In the genomic region with DNA sequence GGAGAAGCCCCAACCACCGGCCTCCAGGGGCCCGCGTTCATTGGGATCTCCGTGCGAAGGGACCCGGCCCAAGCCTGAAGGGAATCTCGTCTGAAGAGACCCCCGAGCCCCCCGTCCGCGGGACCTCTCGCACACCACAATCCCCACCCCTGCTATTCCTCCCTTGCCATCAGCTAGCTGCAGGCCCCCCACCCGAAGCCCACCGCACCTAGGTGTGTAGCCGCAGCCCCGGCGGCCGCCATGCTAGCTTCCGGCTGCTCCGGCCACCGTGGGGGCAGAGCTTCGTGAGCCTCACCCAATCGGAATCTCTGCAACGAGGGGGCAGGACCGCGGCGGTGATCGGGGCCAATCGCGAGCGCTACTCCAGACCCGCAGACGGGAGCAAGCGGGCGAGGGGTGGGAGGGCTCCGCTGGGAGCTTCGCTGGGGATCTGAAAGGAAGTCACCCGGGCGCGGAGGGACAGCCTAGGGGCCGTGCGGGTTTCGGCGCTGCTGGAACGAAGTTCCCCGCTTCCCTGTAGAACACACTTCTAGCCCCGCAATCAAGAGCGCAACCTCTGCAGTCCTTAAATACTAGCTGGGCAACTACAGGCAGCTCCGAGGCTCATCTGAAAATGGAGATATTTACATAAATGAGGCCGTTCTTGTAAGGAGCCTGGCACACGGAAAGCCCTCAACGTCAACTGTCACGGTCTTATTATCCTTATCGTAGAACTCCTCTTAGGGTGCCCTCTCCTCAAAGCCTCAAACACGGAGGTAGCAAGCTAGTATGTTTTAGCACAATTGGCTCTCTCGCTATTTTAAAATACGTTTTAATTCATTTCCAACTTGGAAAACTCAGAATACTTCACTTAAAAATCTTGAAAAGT, we compare ENCODE assay signal across 8 cellular contexts. TPM values are rescaled to one million over a fixed set of nuclear protein-coding genes. Genes with fewer than 3 reads are reported as not detected.
A peak's percentile ranks its signal among the peaks of the same experiment; 100 is the strongest.
DNase-seq lines count a peak whose midpoint lies in the region; ATAC-seq and TF ChIP-seq lines count a peak whose summit lies in the region.

A gene (minus strand): TSS at position 270 of the 868 bp plus-strand sequence. CDS start 28 bp downstream, at position 242.

- no peaks in the 10 kb centered on the region for H3K9me3 Mint-ChIP-seq in activated B cell treated with CpG ODN at 0.5 μM for 24 hours

- no peaks in the 10 kb centered on the region for H3K27me3 Mint-ChIP-seq in activated B cell treated with CpG ODN at 0.5 μM for 24 hours

- peaks cover 29% of the 10 kb centered on the region for H3K36me3 Mint-ChIP-seq in activated B cell treated with CpG ODN at 0.5 μM for 24 hours (ENCODE audit: low read depth)

- no peaks in the 10 kb centered on the region for H3K36me3 ChIP-seq in smooth muscle cell (ENCODE audit: low read depth)

- H3K9me3 ChIP-seq in smooth muscle cell (replicated peaks; ENCODE audit: low read depth) = no peaks in the 10 kb centered on the region

- peaks cover 30% of the 10 kb centered on the region for H3K79me2 ChIP-seq in smooth muscle cell (ENCODE audit: low read depth)

- POLR2A ChIA-PET in AG04449 (lab: Yijun Ruan, JAX) (interaction anchor here (0.8 to 1.3 kb wide), 5 partner anchors 19 to 39 kb away, joined by 3 to 6 read pairs (median 4); a partner anchor contains a TSS), activated B cell treated with CpG ODN at 0.5 μM for 24 hours (lab: Charles Lee) (interaction anchor here (0.6 to 9.2 kb wide), 19 partner anchors 13 to 571 kb away, joined by 3 to 160 read pairs (median 4); a partner anchor contains a TSS)

- peak within 1 kb of the TSS; percentile 37 for H3K27ac ChIP-seq in smooth muscle cell (ENCODE audit: low read depth)

- DNase-seq in AG04449 (ENCODE audit: low read depth, low spot score) = peak; percentile 45
- peak; percentile 72 for DNase-seq in NCI-H2227 treated with DMSO at 0.1 percent for 48 hours (lab: John Stamatoyannopoulos, UW)
- DNase-seq in activated B cell treated with CpG ODN at 0.5 μM for 24 hours = peak; percentile 84
- DNase-seq in cardiac fibroblast (ENCODE audit: low read depth in 2 of 2) = peak; percentile 87 to 91
- DNase-seq in iPS-NIHi7 (ENCODE audit: extremely low spot score) = peak; percentile 99
- peak; percentile 83 for DNase-seq in smooth muscle cell (lab: John Stamatoyannopoulos, UW; ENCODE audit: unreplicated experiment)

- peaks cover 10% of the 10 kb centered on the region for H3K4me1 ChIP-seq in smooth muscle cell (ENCODE audit: low read depth)

- peak within 1 kb of the TSS; percentile 97 for H3K4me2 ChIP-seq in smooth muscle cell

- H3K4me3 ChIP-seq in AG04449 (ENCODE audit: low read depth, low read length) (peak within 1 kb of the TSS; percentile 88), cardiac fibroblast (replicated peaks in 1 of 2; ENCODE audit: low read depth in 2 of 2, low read length in 2 of 2) (peak within 1 kb of the TSS; percentile 97 to 100), smooth muscle cell (peak within 1 kb of the TSS; percentile 88)

- TF ChIP-seq CTCF in AG04449 (IDR thresholded peaks at IDR 0.05; ENCODE audit: insufficient read depth, low read length, missing control alignments) = no peak
- no peak for TF ChIP-seq CTCF in activated B cell treated with CpG ODN at 0.5 μM for 24 hours (IDR thresholded peaks at IDR 0.05)
- TF ChIP-seq CTCF in cardiac fibroblast (IDR thresholded peaks at IDR 0.05; ENCODE audit: low read depth, low read length) = no peak
- no peak for TF ChIP-seq CTCF in smooth muscle cell (IDR thresholded peaks at IDR 0.05; ENCODE audit: borderline replicate concordance, insufficient read depth, poor library complexity, severe bottlenecking)

- ATAC-seq in GM18907 (IDR thresholded peaks at IDR 0.05; ENCODE audit: unreplicated experiment) (peak; percentile 85), HG03159 (IDR thresholded peaks at IDR 0.05; ENCODE audit: unreplicated experiment) (peak; percentile 83), activated B cell treated with CpG ODN at 0.5 μM for 24 hours (ENCODE audit: low read depth) (peak; percentile 94)

- H3K4me1 Mint-ChIP-seq in activated B cell treated with CpG ODN at 0.5 μM for 24 hours = peaks cover 62% of the 10 kb centered on the region

- peaks cover 8% of the 10 kb centered on the region for H4K20me1 ChIP-seq in smooth muscle cell (ENCODE audit: low read depth)

- peak within 1 kb of the TSS; percentile 91 for H2AFZ ChIP-seq in smooth muscle cell (ENCODE audit: low read depth)

- no peaks in the 10 kb centered on the region for H3F3A ChIP-seq in smooth muscle cell (ENCODE audit: low read depth)

- WGBS in smooth muscle cell (ENCODE audit: low lambda C conversion rate) = 2% methylated on average over 49 of the region's 57 CpGs

- no peaks in the 10 kb centered on the region for H3K27me3 ChIP-seq in smooth muscle cell (ENCODE audit: low read depth)

- intact Hi-C loops in activated B cell treated with CpG ODN at 0.5 μM for 24 hours (cut with micrococcal nuclease) = loop anchor here (1.0 to 5.0 kb wide), 3 partner anchors 19 to 41 kb away; a partner anchor contains a TSS

- H3K27ac Mint-ChIP-seq in activated B cell treated with CpG ODN at 0.5 μM for 24 hours = peak within 1 kb of the TSS; percentile 87

- CTCF ChIA-PET in AG04449 (lab: Yijun Ruan, JAX) (interaction anchor here (1.1 to 5.8 kb wide), 7 partner anchors 9 to 75 kb away, joined by 3 to 38 read pairs (median 3); no protein-coding TSS in a partner anchor), activated B cell treated with CpG ODN at 0.5 μM for 24 hours (lab: Charles Lee) (interaction anchor here (0.6 to 2.0 kb wide), 6 partner anchors 9 to 31 kb away, joined by 3 to 19 read pairs (median 3); a partner anchor contains a TSS)

- peak within 1 kb of the TSS; percentile 95 for H3K4me3 Mint-ChIP-seq in activated B cell treated with CpG ODN at 0.5 μM for 24 hours

- peak within 1 kb of the TSS; percentile 80 for H3K9ac ChIP-seq in smooth muscle cell (ENCODE audit: low read depth)

RNA-seq across cellular contexts. Expression of the gene that starts here (rescaled TPM):
- total RNA-seq in activated B cell treated with CpG ODN at 0.5 μM for 24 hours = 86.4 and 92.2 TPM in 2 replicates
- total RNA-seq in smooth muscle cell = 27.4 and 61.3 TPM in 2 replicates
- 69.2 and 75.4 TPM in 2 replicates for polyA plus RNA-seq in smooth muscle cell

Comparison
In these comparisons a context has a peak if more than half of its experiments do, and no peak if none do; other contexts are left out.
1. Peak in every context shown above with its lines: DNase-seq, ATAC-seq, H3K4me3 ChIP-seq and H3K27ac ChIP-seq.
2. DNase-seq: peak in every context shown above with its lines; median percentile 99 in iPS-NIHi7; 89 in cardiac fibroblast; 84 in activated B cell treated with CpG ODN at 0.5 μM for 24 hours; 83 in smooth muscle cell; 72 in NCI-H2227 treated with DMSO at 0.1 percent for 48 hours; 45 in AG04449.